Comparison of ENCODE assay signal across 25 cellular contexts in genomic region chr11:106288057-106288456, GRCh38.
"Had no signal": no experiment of that assay in that cellular context is flagged by ENCODE, and none has a peak within 500 bp of the region (broad histone marks: within the 10 kb centered on the region; RNA-seq: fewer than 3 reads in every experiment).

No MANE protein-coding gene starts in this region.

- H3K9me3 ChIP-seq: gastrocnemius medialis, left ventricle myocardium inferior, lower lobe of right lung, pancreas, psoas muscle, right lobe of liver, testis, tibial nerve, upper lobe of right lung, vagina had no signal

- H3K4me3 Mint-ChIP-seq: immature natural killer cell; memory B cell; mesothelial cell of epicardium; natural killer cell; neural crest cell; stimulated activated naive B cell treated with anti-CD40 and anti-IgM and Interleukin-4, amounts not matched to agents 10 μg/mL and 1 μg/mL and 100 μg/mL, for 72 hours; stimulated activated naive CD8-positive, alpha-beta T cell treated with anti-CD3 and anti-CD28 coated beads, Interleukin-15, amount 100 ng/mL, for 72 hours had no signal

- FAIRE-seq: kidney, pancreas had no signal

- H3K36me3 ChIP-seq: gastrocnemius medialis, left ventricle myocardium inferior, lower lobe of right lung, pancreas, right lobe of liver, tibial nerve, upper lobe of right lung, vagina had no signal

- H3K4me1 Mint-ChIP-seq: immature natural killer cell; memory B cell; natural killer cell; neural crest cell; stimulated activated naive B cell treated with anti-CD40 and anti-IgM and Interleukin-4, amounts not matched to agents 10 μg/mL and 1 μg/mL and 100 μg/mL, for 72 hours; stimulated activated naive CD8-positive, alpha-beta T cell treated with anti-CD3 and anti-CD28 coated beads, Interleukin-15, amount 100 ng/mL, for 72 hours had no signal

- H3K9me3 Mint-ChIP-seq: memory B cell; stimulated activated naive B cell treated with anti-CD40 and anti-IgM and Interleukin-4, amounts not matched to agents 10 μg/mL and 1 μg/mL and 100 μg/mL, for 72 hours had no signal

- H3K27me3 ChIP-seq: dorsolateral prefrontal cortex, gastrocnemius medialis, pancreas, right lobe of liver, testis, tibial nerve, upper lobe of right lung, vagina had no signal

- H3K27me3 Mint-ChIP-seq: memory B cell; stimulated activated naive B cell treated with anti-CD40 and anti-IgM and Interleukin-4, amounts not matched to agents 10 μg/mL and 1 μg/mL and 100 μg/mL, for 72 hours; stimulated activated naive CD8-positive, alpha-beta T cell treated with anti-CD3 and anti-CD28 coated beads, Interleukin-15, amount 100 ng/mL, for 72 hours had no signal

- DNase-seq: cortex of kidney; dorsolateral prefrontal cortex; effector CD8-positive, alpha-beta T cell; gastrocnemius medialis; immature natural killer cell; kidney; left cardiac atrium; left ventricle myocardium inferior; lower lobe of right lung; natural killer cell; occipital lobe; pancreas; psoas muscle; retina; right lobe of liver; stimulated activated CD4-positive, alpha-beta T cell treated with anti-CD3 and anti-CD28 coated beads, Interleukin-4, amount 100 ng/mL, for 4 hours; stimulated activated naive B cell treated with anti-CD40 and anti-IgM and Interleukin-4, amounts not matched to agents 10 μg/mL and 1 μg/mL and 100 μg/mL, for 72 hours; stimulated activated naive CD8-positive, alpha-beta T cell treated with anti-CD3 and anti-CD28 coated beads, Interleukin-15, amount 100 ng/mL, for 72 hours; testis; upper lobe of right lung had no signal

- H3K27ac ChIP-seq: dorsolateral prefrontal cortex, gastrocnemius medialis, left ventricle myocardium inferior, lower lobe of right lung, pancreas, psoas muscle, right lobe of liver, testis, tibial nerve, upper lobe of right lung, vagina had no signal

- H3K27ac Mint-ChIP-seq: immature natural killer cell; memory B cell; mesothelial cell of epicardium; natural killer cell; stimulated activated naive B cell treated with anti-CD40 and anti-IgM and Interleukin-4, amounts not matched to agents 10 μg/mL and 1 μg/mL and 100 μg/mL, for 72 hours; stimulated activated naive CD8-positive, alpha-beta T cell treated with anti-CD3 and anti-CD28 coated beads, Interleukin-15, amount 100 ng/mL, for 72 hours had no signal

- H3K4me3 ChIP-seq: dorsolateral prefrontal cortex, gastrocnemius medialis, left ventricle myocardium inferior, lower lobe of right lung, pancreas, psoas muscle, right lobe of liver, testis, tibial nerve, upper lobe of right lung, vagina had no signal

- H3K36me3 Mint-ChIP-seq: immature natural killer cell; memory B cell; mesothelial cell of epicardium; natural killer cell; stimulated activated naive B cell treated with anti-CD40 and anti-IgM and Interleukin-4, amounts not matched to agents 10 μg/mL and 1 μg/mL and 100 μg/mL, for 72 hours had no signal
